21 cellular contexts compared by ENCODE assay signal in the genomic region with DNA sequence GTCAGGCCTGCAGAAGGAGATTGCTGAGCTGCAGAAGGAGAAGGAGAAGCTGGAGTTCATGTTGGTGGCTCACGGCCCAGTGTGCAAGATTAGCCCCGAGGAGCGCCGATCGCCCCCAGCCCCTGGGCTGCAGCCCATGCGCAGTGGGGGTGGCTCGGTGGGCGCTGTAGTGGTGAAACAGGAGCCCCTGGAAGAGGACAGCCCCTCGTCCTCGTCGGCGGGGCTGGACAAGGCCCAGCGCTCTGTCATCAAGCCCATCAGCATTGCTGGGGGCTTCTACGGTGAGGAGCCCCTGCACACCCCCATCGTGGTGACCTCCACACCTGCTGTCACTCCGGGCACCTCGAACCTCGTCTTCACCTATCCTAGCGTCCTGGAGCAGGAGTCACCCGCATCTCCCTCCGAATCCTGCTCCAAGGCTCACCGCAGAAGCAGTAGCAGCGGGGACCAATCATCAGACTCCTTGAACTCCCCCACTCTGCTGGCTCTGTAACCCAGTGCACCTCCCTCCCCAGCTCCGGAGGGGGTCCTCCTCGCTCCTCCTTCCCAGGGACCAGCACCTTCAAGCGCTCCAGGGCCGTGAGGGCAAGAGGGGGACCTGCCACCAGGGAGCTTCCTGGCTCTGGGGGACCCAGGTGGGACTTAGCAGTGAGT. TPM values are rescaled to one million over a fixed set of nuclear protein-coding genes. Genes with fewer than 3 reads are reported as not detected.
A peak's percentile ranks its signal among the peaks of the same experiment; 100 is the strongest.
DNase-seq lines count a peak whose midpoint lies in the region; ATAC-seq and TF ChIP-seq lines count a peak whose summit lies in the region.
"Had no signal": no experiment of that assay in that cellular context is flagged by ENCODE, and none has a peak within 500 bp of the region (broad histone marks: within the 10 kb centered on the region; RNA-seq: fewer than 3 reads in every experiment).

No MANE protein-coding gene starts in this region.

- peak; percentile 19 for DNase-seq in activated CD4-positive, CD25-positive, alpha-beta regulatory T cell treated with anti-CD3 and anti-CD28 coated beads, Interleukin-2, amount 50 U/mL, for 72 hours
- no peak for DNase-seq in activated CD4-positive, CD25-positive, alpha-beta regulatory T cell (lab: John Stamatoyannopoulos, UW)
- peak; percentile 42 for DNase-seq in CD14-positive monocyte (ENCODE audit: low spot score)
- DNase-seq in activated CD8-positive, alpha-beta T cell treated with anti-CD3 and anti-CD28 coated beads, Interleukin-2, amount 10 ng/mL, durations not matched to agents 7 days and 5 days = no peak
- no peak for DNase-seq in NCI-H748 treated with DMSO at 0.1 percent for 48 hours (lab: John Stamatoyannopoulos, UW)
- DNase-seq in inferior parietal cortex (ENCODE audit: extremely low spot score) = no peak
- DNase-seq: activated CD4-positive, alpha-beta T cell treated with anti-CD3 and anti-CD28 coated beads for 1 hour; activated naive CD8-positive, alpha-beta T cell treated with anti-CD3 and anti-CD28 coated beads, Interleukin-2, amount 50 U/mL, for 24 hours; BE2C; DMS153; GDM1; H9; NCI-H1417 treated with DMSO at 0.1 percent for 48 hours; stimulated activated CD4-positive, alpha-beta T cell treated with anti-CD3 and anti-CD28 coated beads, Interleukin-2, amount 100 ng/mL, for 24 hours; stimulated activated naive CD8-positive, alpha-beta T cell treated with anti-CD3 and anti-CD28 coated beads, Interleukin-15, amount 100 ng/mL, for 72 hours; T1000 had no signal

- peaks cover 75% of the 10 kb centered on the region for H3K4me1 Mint-ChIP-seq in CD14-positive monocyte
- peaks cover 64% of the 10 kb centered on the region for H3K4me1 Mint-ChIP-seq in activated CD8-positive, alpha-beta T cell treated with anti-CD3 and anti-CD28 coated beads, Interleukin-2, amount 10 ng/mL, durations not matched to agents 7 days and 5 days (ENCODE audit: low read depth)

- no peak for TF ChIP-seq CTCF in CD14-positive monocyte (IDR thresholded peaks at IDR 0.05)
- TF ChIP-seq CTCF in neutrophil (IDR thresholded peaks at IDR 0.05) = no peak

- peaks cover 0 to 3% (median 2%) of the 10 kb centered on the region in 3 donors for H3K27me3 Mint-ChIP-seq in CD14-positive monocyte (ENCODE audit: low read depth in 3 of 3)
- no peaks in the 10 kb centered on the region for H3K27me3 Mint-ChIP-seq in activated CD8-positive, alpha-beta T cell treated with anti-CD3 and anti-CD28 coated beads, Interleukin-2, amount 10 ng/mL, durations not matched to agents 7 days and 5 days (ENCODE audit: low read depth)
- H3K27me3 Mint-ChIP-seq: activated naive CD8-positive, alpha-beta T cell treated with anti-CD3 and anti-CD28 coated beads, Interleukin-2, amount 50 U/mL, for 24 hours; stimulated activated naive CD8-positive, alpha-beta T cell treated with anti-CD3 and anti-CD28 coated beads, Interleukin-15, amount 100 ng/mL, for 72 hours had no signal

- intact Hi-C loops in CD14-positive monocyte (cut with micrococcal nuclease) = loop anchor here in 1 of 2 donors (5.0 kb wide), 1 partner anchor 40 kb away; no protein-coding TSS in a partner anchor

- H3K27ac Mint-ChIP-seq in CD14-positive monocyte = peak overlapping the region; percentile 46 to 97 (median 85)
- H3K27ac Mint-ChIP-seq in activated CD8-positive, alpha-beta T cell treated with anti-CD3 and anti-CD28 coated beads, Interleukin-2, amount 10 ng/mL, durations not matched to agents 7 days and 5 days = peak overlapping the region; percentile 99
- H3K27ac Mint-ChIP-seq: H9 had no signal

- peaks cover 90 to 100% of the 10 kb centered on the region in 2 donors for H3K36me3 Mint-ChIP-seq in CD14-positive monocyte
- peaks cover 90% of the 10 kb centered on the region for H3K36me3 Mint-ChIP-seq in activated CD8-positive, alpha-beta T cell treated with anti-CD3 and anti-CD28 coated beads, Interleukin-2, amount 10 ng/mL, durations not matched to agents 7 days and 5 days (ENCODE audit: low read depth)

- POLR2A ChIA-PET in activated CD8-positive, alpha-beta T cell treated with anti-CD3 and anti-CD28 coated beads, Interleukin-2, amount 10 ng/mL, durations not matched to agents 7 days and 5 days (lab: Charles Lee) = interaction anchor here (0.6 to 4.9 kb wide), 3 partner anchors 11 to 482 kb away, joined by 4 to 31 read pairs (median 9); a partner anchor contains a TSS

- H3K4me3 Mint-ChIP-seq in CD14-positive monocyte = no peak overlapping the region
- no peak overlapping the region for H3K4me3 Mint-ChIP-seq in activated CD8-positive, alpha-beta T cell treated with anti-CD3 and anti-CD28 coated beads, Interleukin-2, amount 10 ng/mL, durations not matched to agents 7 days and 5 days
- H3K4me3 Mint-ChIP-seq: activated naive CD8-positive, alpha-beta T cell treated with anti-CD3 and anti-CD28 coated beads, Interleukin-2, amount 50 U/mL, for 24 hours; H9; stimulated activated naive CD8-positive, alpha-beta T cell treated with anti-CD3 and anti-CD28 coated beads, Interleukin-15, amount 100 ng/mL, for 72 hours had no signal

- no peak overlapping the region for H3K4me3 ChIP-seq in neutrophil (ENCODE audit: low read depth in 1 of 2, low read length in 1 of 2)
- H3K4me3 ChIP-seq: lung, upper lobe of left lung had no signal

- ATAC-seq in activated CD8-positive, alpha-beta T cell treated with anti-CD3 and anti-CD28 coated beads, Interleukin-2, amount 10 ng/mL, durations not matched to agents 7 days and 5 days = no peak
- no peak for ATAC-seq in GM19452 (IDR thresholded peaks at IDR 0.05; ENCODE audit: unreplicated experiment)
- ATAC-seq: activated naive CD8-positive, alpha-beta T cell treated with anti-CD3 and anti-CD28 coated beads, Interleukin-2, amount 50 U/mL, for 24 hours; stimulated activated naive CD8-positive, alpha-beta T cell treated with anti-CD3 and anti-CD28 coated beads, Interleukin-15, amount 100 ng/mL, for 72 hours had no signal

- H3K27ac ChIP-seq in neutrophil = peak overlapping the region; percentile 53
- H3K27ac ChIP-seq: parathyroid adenoma had no signal

- no peaks in the 10 kb centered on the region for H3K9me3 ChIP-seq in neutrophil
- H3K9me3 ChIP-seq: BE2C, upper lobe of left lung had no signal

- no peaks in the 10 kb centered on the region for H3K27me3 ChIP-seq in neutrophil
- H3K27me3 ChIP-seq: BE2C, upper lobe of left lung had no signal

- H3K36me3 ChIP-seq in neutrophil = peaks cover 97% of the 10 kb centered on the region

- peaks cover 0 to 2% (median 0%) of the 10 kb centered on the region in 7 donors for H3K9me3 Mint-ChIP-seq in CD14-positive monocyte
- H3K9me3 Mint-ChIP-seq in activated CD8-positive, alpha-beta T cell treated with anti-CD3 and anti-CD28 coated beads, Interleukin-2, amount 10 ng/mL, durations not matched to agents 7 days and 5 days (ENCODE audit: insufficient read depth) = no peaks in the 10 kb centered on the region
- H3K9me3 Mint-ChIP-seq: activated naive CD8-positive, alpha-beta T cell treated with anti-CD3 and anti-CD28 coated beads, Interleukin-2, amount 50 U/mL, for 24 hours; H9 had no signal

- peaks cover 13 to 36% of the 10 kb centered on the region in 2 experiments for H3K4me1 ChIP-seq in neutrophil (ENCODE audit: control insufficient read depth in 1 of 2, insufficient read depth in 1 of 2, low read depth in 1 of 2, low read length in 1 of 2)
- H3K4me1 ChIP-seq: BE2C, parathyroid adenoma had no signal

- CTCF ChIA-PET in activated CD8-positive, alpha-beta T cell treated with anti-CD3 and anti-CD28 coated beads, Interleukin-2, amount 10 ng/mL, durations not matched to agents 7 days and 5 days (lab: Charles Lee) = interaction anchor here (1.4 kb wide), 1 partner anchor 9 kb away, joined by 4 read pairs; no protein-coding TSS in a partner anchor

RNA-seq across cellular contexts. Expression of a gene that starts 19.4 kb away (rescaled TPM):
- 10 to 100 TPM; 24.8 to 28.6 TPM for polyA plus RNA-seq in CD14-positive monocyte
- total RNA-seq in activated CD8-positive, alpha-beta T cell treated with anti-CD3 and anti-CD28 coated beads, Interleukin-2, amount 10 ng/mL, durations not matched to agents 7 days and 5 days = 10 to 100 TPM; 37.3 to 40.9 TPM

Comparison
In these comparisons a context has a peak if more than half of its experiments do, and no peak if none do; other contexts are left out.
1. DNase-seq: peak in activated CD4-positive, CD25-positive, alpha-beta regulatory T cell treated with anti-CD3 and anti-CD28 coated beads, Interleukin-2, amount 50 U/mL, for 72 hours (single experiment) and CD14-positive monocyte (single experiment); none in activated CD4-positive, CD25-positive, alpha-beta regulatory T cell (0 of 4), activated CD8-positive, alpha-beta T cell treated with anti-CD3 and anti-CD28 coated beads, Interleukin-2, amount 10 ng/mL, durations not matched to agents 7 days and 5 days (single experiment), NCI-H748 treated with DMSO at 0.1 percent for 48 hours (single experiment) and inferior parietal cortex (single experiment).